In the genomic region with DNA sequence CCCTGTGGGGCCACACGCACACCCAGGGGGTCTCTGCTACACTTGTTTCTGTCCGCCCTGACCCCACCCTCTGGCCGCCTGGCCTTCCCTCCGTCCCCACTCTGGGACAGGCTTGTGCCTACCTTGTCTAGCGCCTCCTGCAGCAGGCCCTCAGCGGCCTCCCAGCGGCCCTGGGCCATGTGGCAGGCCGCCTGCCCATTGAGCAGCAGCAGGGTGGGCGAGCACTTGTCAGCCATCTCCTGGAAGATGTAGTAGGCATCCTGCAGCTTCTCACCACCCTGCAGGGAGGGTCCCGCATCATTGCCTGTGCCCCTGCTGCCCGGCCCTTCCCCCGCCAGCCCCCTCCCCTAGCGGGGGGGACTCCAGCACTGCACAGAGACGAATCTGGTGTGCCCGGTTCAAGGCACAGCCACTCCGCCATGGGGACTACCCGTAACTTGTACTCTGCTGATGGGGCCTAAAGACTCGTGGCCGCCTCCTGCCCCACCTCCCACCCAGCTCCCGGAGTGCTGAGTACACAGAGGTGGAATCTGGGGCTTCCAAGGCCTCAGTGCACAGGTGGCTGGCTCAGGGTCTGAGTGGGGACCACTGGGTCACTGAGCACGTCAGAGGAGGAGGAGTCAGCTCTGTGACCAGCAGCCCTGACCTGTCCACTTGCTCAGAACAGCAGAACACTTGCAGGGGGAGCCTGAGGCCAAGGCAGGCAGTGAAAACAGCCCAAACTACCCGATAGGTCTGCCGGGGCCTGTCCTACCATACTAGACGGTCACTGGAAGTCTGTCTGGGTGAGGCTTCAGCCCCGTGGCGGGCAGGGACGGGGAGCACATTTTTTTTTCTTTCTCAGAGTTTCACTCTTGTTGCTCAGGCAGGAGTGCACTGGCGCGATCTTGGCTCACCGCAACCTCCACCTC, we compare ENCODE assay signal across 16 cellular contexts. TPM values are rescaled to one million over a fixed set of nuclear protein-coding genes. Genes with fewer than 3 reads are reported as not detected.
A peak's percentile ranks its signal among the peaks of the same experiment; 100 is the strongest.
DNase-seq lines count a peak whose midpoint lies in the region; ATAC-seq, FAIRE-seq and TF ChIP-seq lines count a peak whose summit lies in the region.
"Had no signal": no experiment of that assay in that cellular context is flagged by ENCODE, and none has a peak within 500 bp of the region (broad histone marks: within the 10 kb centered on the region; RNA-seq: fewer than 3 reads in every experiment).

No MANE protein-coding gene starts in this region.

- no peaks in the 10 kb centered on the region for H3K9me1 ChIP-seq in endothelial cell of umbilical vein (replicated peaks; ENCODE audit: control insufficient read depth, extremely low read depth, insufficient read depth, low read length)

- H3K79me2 ChIP-seq in endothelial cell of umbilical vein (ENCODE audit: control insufficient read depth, insufficient read depth, low read length), result no peaks in the 10 kb centered on the region

- BruUV-seq in Caco-2 (replicated peaks; lab: Mats Ljungman, UMichigan), result no TSS peak
- BruUV-seq in endothelial cell of umbilical vein (replicated peaks; lab: Mats Ljungman, UMichigan), result no TSS peak

- H3K4me1 Mint-ChIP-seq in Caco-2 (ENCODE audit: low read depth, unreplicated experiment) (no peaks in the 10 kb centered on the region), type B pancreatic cell (ENCODE audit: unreplicated experiment) (no peaks in the 10 kb centered on the region)

- H4K20me1 ChIP-seq in endothelial cell of umbilical vein (replicated peaks; ENCODE audit: control insufficient read depth, extremely low read depth, insufficient read depth, low read length), result no peaks in the 10 kb centered on the region

- intact Hi-C loops in Caco-2 (cut with micrococcal nuclease; ENCODE audit: unreplicated experiment) (no loop called here), endothelial cell of umbilical vein (cut with micrococcal nuclease) (no loop called here)

- no peaks in the 10 kb centered on the region for H3K27me3 Mint-ChIP-seq in Caco-2 (ENCODE audit: insufficient read depth, unreplicated experiment)
- H3K27me3 Mint-ChIP-seq in type B pancreatic cell, result no peaks in the 10 kb centered on the region

- H3K27ac Mint-ChIP-seq in Caco-2 (ENCODE audit: unreplicated experiment), result peak overlapping the region; percentile 22
- no peak overlapping the region for H3K27ac Mint-ChIP-seq in type B pancreatic cell
- H3K27ac Mint-ChIP-seq: CD4-positive, CD25-positive, alpha-beta regulatory T cell had no signal

- H3K9ac ChIP-seq in SK-N-MC (ENCODE audit: insufficient read length) (no peak overlapping the region), endothelial cell of umbilical vein (replicated peaks; ENCODE audit: extremely low read depth, insufficient read depth, low read length) (no peak overlapping the region)
- H3K9ac ChIP-seq: SK-N-SH had no signal

- peaks cover 11% of the 10 kb centered on the region for H3K4me1 ChIP-seq in Caco-2
- H3K4me1 ChIP-seq in endothelial cell of umbilical vein (ENCODE audit: control insufficient read depth, extremely low read depth, insufficient read depth, low read length), result no peaks in the 10 kb centered on the region

- no peak for DNase-seq in Caco-2
- DNase-seq in SK-N-MC (ENCODE audit: low read depth, low spot score), result no peak
- DNase-seq in endothelial cell of umbilical vein (ENCODE audit: low read depth, low spot score), result no peak
- DNase-seq in type B pancreatic cell (ENCODE audit: extremely low spot score, unreplicated experiment), result peak; percentile 68
- no peak for DNase-seq in GM19239 (ENCODE audit: insufficient read length, low spot score)
- no peak for DNase-seq in activated naive CD4-positive, alpha-beta T cell treated with Interleukin-2 at 50 U/mL for 16 hours
- DNase-seq: Calu3; CD4-positive, CD25-positive, alpha-beta regulatory T cell; NCI-H1105; NCI-H1694; NCI-H2227 treated with DMSO at 0.1 percent for 48 hours; NCI-H524; SK-N-SH had no signal

- ATAC-seq in HG02973 (IDR thresholded peaks at IDR 0.05; ENCODE audit: unreplicated experiment), result no peak
- ATAC-seq: Panc1, Right ventricle myocardium inferior had no signal

- TF ChIP-seq CTCF in Caco-2 (IDR thresholded peaks at IDR 0.05; ENCODE audit: insufficient read depth in 1 of 2, low read depth in 1 of 2, low read length in 1 of 2, severe bottlenecking in 1 of 2, unreplicated experiment in 1 of 2) (no peak), endothelial cell of umbilical vein (IDR thresholded peaks at IDR 0.05; ENCODE audit: extremely low read depth in 1 of 2, insufficient read depth in 1 of 2, low read depth in 1 of 2, low read length in 2 of 2) (no peak), type B pancreatic cell (conservative IDR thresholded peaks at IDR 0.05) (no peak)

- no peak overlapping the region for H2AFZ ChIP-seq in endothelial cell of umbilical vein (ENCODE audit: low read depth, low read length)

- H3K27ac ChIP-seq in SK-N-MC (peak overlapping the region; percentile 42; the same call in 1 of the 2 replicates), endothelial cell of umbilical vein (ENCODE audit: insufficient read depth, low read depth, low read length) (no peak overlapping the region)

- H3K4me3 ChIP-seq in Caco-2 (ENCODE audit: low read depth, low read length), result no peak overlapping the region
- H3K4me3 ChIP-seq in SK-N-MC, result no peak overlapping the region
- H3K4me3 ChIP-seq in endothelial cell of umbilical vein (replicated peaks in 1 of 3; ENCODE audit: insufficient read depth in 1 of 3, low read depth in 1 of 3, low read length in 3 of 3), result no peak overlapping the region

- POLR2A ChIA-PET in Caco-2 (lab: Charles Lee) (interaction anchor here (0.5 to 1.3 kb wide), 2 partner anchors 16 to 77 kb away, joined by 4 to 5 read pairs; a partner anchor contains a TSS), endothelial cell of umbilical vein (lab: Charles Lee) (interaction anchor here (0.7 kb wide), 1 partner anchor 41 kb away, joined by 3 read pairs; no protein-coding TSS in a partner anchor)

- CTCF ChIA-PET in Caco-2 (lab: Charles Lee) (no interaction called here), endothelial cell of umbilical vein (lab: Charles Lee) (interaction anchor here (1.3 kb wide), 1 partner anchor 46 kb away, joined by 3 read pairs; no protein-coding TSS in a partner anchor)

- H3K9me3 Mint-ChIP-seq in Caco-2 (ENCODE audit: unreplicated experiment), result no peaks in the 10 kb centered on the region
- H3K9me3 Mint-ChIP-seq in type B pancreatic cell, result no peaks in the 10 kb centered on the region
- H3K9me3 Mint-ChIP-seq: CD4-positive, CD25-positive, alpha-beta regulatory T cell had no signal

- H3K27me3 ChIP-seq in Caco-2 (replicated peaks; ENCODE audit: control insufficient read depth, insufficient read depth, low read length) (no peaks in the 10 kb centered on the region), endothelial cell of umbilical vein (ENCODE audit: control insufficient read depth in 2 of 2, insufficient read depth in 2 of 2, low read length in 2 of 2) (no peaks in the 10 kb centered on the region)

- H3K36me3 ChIP-seq in Caco-2 (ENCODE audit: control insufficient read depth, insufficient read depth, low read length) (no peaks in the 10 kb centered on the region), SK-N-MC (ENCODE audit: insufficient read depth, low read length) (peaks cover 4% of the 10 kb centered on the region; the same call in 1 of the 2 replicates), endothelial cell of umbilical vein (ENCODE audit: control insufficient read depth in 2 of 2, extremely low read depth in 1 of 2, insufficient read depth in 2 of 2, low read length in 2 of 2) (peaks cover 4 to 46% of the 10 kb centered on the region in 2 experiments)

- TF ChIP-seq POLR2A in endothelial cell of umbilical vein (IDR thresholded peaks at IDR 0.05; ENCODE audit: low read depth, low read length), result no peak

- dilution Hi-C loops in endothelial cell of umbilical vein (cut with MboI; ENCODE audit: extremely low pct_ligation_motif_present, low sequenced_read_pairs), result no loop called here

- H3K9me3 ChIP-seq in Caco-2, result no peaks in the 10 kb centered on the region
- H3K9me3 ChIP-seq in SK-N-MC (ENCODE audit: low read depth, low read length), result no peaks in the 10 kb centered on the region
- no peaks in the 10 kb centered on the region for H3K9me3 ChIP-seq in endothelial cell of umbilical vein (replicated peaks; ENCODE audit: control insufficient read depth, insufficient read depth, low read length)
- H3K9me3 ChIP-seq: SK-N-SH had no signal

- H3K36me3 Mint-ChIP-seq in Caco-2 (ENCODE audit: insufficient read depth, unreplicated experiment), result peaks cover 18% of the 10 kb centered on the region
- H3K36me3 Mint-ChIP-seq in type B pancreatic cell, result no peaks in the 10 kb centered on the region

- FAIRE-seq in endothelial cell of umbilical vein (lab: Jason Lieb, UNC) (no peak), GM19239 (lab: Jason Lieb, UNC) (no peak)

- no peak overlapping the region for H3K4me3 Mint-ChIP-seq in Caco-2 (ENCODE audit: unreplicated experiment)
- H3K4me3 Mint-ChIP-seq in type B pancreatic cell, result no peak overlapping the region
- H3K4me3 Mint-ChIP-seq: CD4-positive, CD25-positive, alpha-beta regulatory T cell had no signal

- no peak overlapping the region for H3K4me2 ChIP-seq in endothelial cell of umbilical vein (ENCODE audit: insufficient read depth, low read length)
- H3K4me2 ChIP-seq: SK-N-SH had no signal

RNA-seq across cellular contexts. Expression of a gene that starts 7.4 kb away (rescaled TPM):
- total RNA-seq in Caco-2 (2022) (19.0 and 20.3 TPM in 2 replicates), endothelial cell of umbilical vein (3.0 and 4.0 TPM in 2 replicates), type B pancreatic cell (ENCODE audit: low replicate concordance) (6.4 and 14.8 TPM in 2 replicates)
- polyA plus RNA-seq in endothelial cell of umbilical vein, result 8.5 and 11.0 TPM in 2 replicates
- 4.3 and 5.6 TPM in 2 replicates for polyA plus RNA-seq in endothelial cell of umbilical vein (2011; cell fraction: cytosol; rRNA removed)
- 2.4 and 4.3 TPM in 2 replicates for polyA plus RNA-seq in endothelial cell of umbilical vein (2011; cell fraction: nucleus; rRNA removed)
- polyA plus RNA-seq in endothelial cell of umbilical vein (2012), result 3.3 and 8.7 TPM in 2 replicates
- 3.6 and 5.2 TPM in 2 replicates for polyA minus RNA-seq in endothelial cell of umbilical vein
- polyA minus RNA-seq in endothelial cell of umbilical vein (2011; cell fraction: cytosol; rRNA and poly(A)+ RNA removed), result 5.6 TPM
- polyA minus RNA-seq in endothelial cell of umbilical vein (2011; cell fraction: nucleus; rRNA and poly(A)+ RNA removed), result 0.67 and 1.3 TPM in 2 replicates
- total RNA-seq: CD4-positive, CD25-positive, alpha-beta regulatory T cell had no signal
- polyA plus RNA-seq: CD4-positive, CD25-positive, alpha-beta regulatory T cell had no signal

RNA-seq across cellular contexts. Expression of a gene that starts 15.8 kb away (rescaled TPM):
- total RNA-seq in Caco-2 (2022) (207 and 213 TPM in 2 replicates), endothelial cell of umbilical vein (239 and 252 TPM in 2 replicates), type B pancreatic cell (ENCODE audit: low replicate concordance) (171 and 213 TPM in 2 replicates)
- polyA plus RNA-seq in endothelial cell of umbilical vein, result 407 and 557 TPM in 2 replicates
- polyA plus RNA-seq in endothelial cell of umbilical vein (2011; cell fraction: cytosol; rRNA removed), result 209 and 297 TPM in 2 replicates
- polyA plus RNA-seq in endothelial cell of umbilical vein (2011; cell fraction: nucleus; rRNA removed), result 158 and 185 TPM in 2 replicates
- 171 and 230 TPM in 2 replicates for polyA plus RNA-seq in endothelial cell of umbilical vein (2012)
- 136 and 146 TPM in 2 replicates for polyA minus RNA-seq in endothelial cell of umbilical vein
- polyA minus RNA-seq in endothelial cell of umbilical vein (2011; cell fraction: cytosol; rRNA and poly(A)+ RNA removed), result 121 TPM
- 53.9 and 83.6 TPM in 2 replicates for polyA minus RNA-seq in endothelial cell of umbilical vein (2011; cell fraction: nucleus; rRNA and poly(A)+ RNA removed)

RNA-seq across cellular contexts. Expression of a gene that starts 16.1 kb away (rescaled TPM):
- total RNA-seq in Caco-2 (2022) (46.8 and 48.7 TPM in 2 replicates), endothelial cell of umbilical vein (47.7 and 51.9 TPM in 2 replicates), type B pancreatic cell (ENCODE audit: low replicate concordance) (58.3 and 58.5 TPM in 2 replicates)
- 60.1 and 61.8 TPM in 2 replicates for polyA plus RNA-seq in endothelial cell of umbilical vein
- polyA plus RNA-seq in endothelial cell of umbilical vein (2011; cell fraction: cytosol; rRNA removed), result 39.0 and 47.3 TPM in 2 replicates
- polyA plus RNA-seq in endothelial cell of umbilical vein (2011; cell fraction: nucleus; rRNA removed), result 46.8 and 57.5 TPM in 2 replicates
- 34.2 and 35.0 TPM in 2 replicates for polyA plus RNA-seq in endothelial cell of umbilical vein (2012)
- 52.3 and 54.3 TPM in 2 replicates for polyA minus RNA-seq in endothelial cell of umbilical vein
- polyA minus RNA-seq in endothelial cell of umbilical vein (2011; cell fraction: cytosol; rRNA and poly(A)+ RNA removed), result 64.2 TPM
- 20.1 and 21.3 TPM in 2 replicates for polyA minus RNA-seq in endothelial cell of umbilical vein (2011; cell fraction: nucleus; rRNA and poly(A)+ RNA removed)

RNA-seq across cellular contexts. Expression of a gene that starts 37.6 kb away (rescaled TPM):
- 18.0 and 19.0 TPM in 2 replicates for total RNA-seq in Caco-2 (2022)
- total RNA-seq in endothelial cell of umbilical vein, result 131 and 139 TPM in 2 replicates
- polyA plus RNA-seq in endothelial cell of umbilical vein, result 180 and 184 TPM in 2 replicates
- 87.0 and 149 TPM in 2 replicates for polyA plus RNA-seq in endothelial cell of umbilical vein (2011; cell fraction: cytosol; rRNA removed)
- 180 and 225 TPM in 2 replicates for polyA plus RNA-seq in endothelial cell of umbilical vein (2011; cell fraction: nucleus; rRNA removed)
- 111 and 166 TPM in 2 replicates for polyA plus RNA-seq in endothelial cell of umbilical vein (2012)
- 82.4 and 98.5 TPM in 2 replicates for polyA minus RNA-seq in endothelial cell of umbilical vein
- 9.4 TPM for polyA minus RNA-seq in endothelial cell of umbilical vein (2011; cell fraction: cytosol; rRNA and poly(A)+ RNA removed)
- polyA minus RNA-seq in endothelial cell of umbilical vein (2011; cell fraction: nucleus; rRNA and poly(A)+ RNA removed), result 43.0 and 63.2 TPM in 2 replicates
- total RNA-seq in type B pancreatic cell (ENCODE audit: low replicate concordance), result 20.8 and 38.6 TPM in 2 replicates
